In genomic region chr12:28032811-28033537, GRCh38 we compare ENCODE assay signal across 18 cellular contexts.
DNase-seq lines count a peak whose midpoint lies in the region; FAIRE-seq and TF ChIP-seq lines count a peak whose summit lies in the region.
"Had no signal": no experiment of that assay in that cellular context is flagged by ENCODE, and none has a peak within 500 bp of the region (broad histone marks: within the 10 kb centered on the region; RNA-seq: fewer than 3 reads in every experiment).

No MANE protein-coding gene starts in this region.

- dilution Hi-C loops in keratinocyte (cut with MboI; ENCODE audit: extremely low pct_ligation_motif_present, low sequenced_read_pairs), result no loop called here

- H3K9me2 ChIP-seq in PC-9 (ENCODE audit: insufficient read depth), result no peaks in the 10 kb centered on the region

- no TSS peak for BruUV-seq in PC-9 (replicated peaks; lab: Mats Ljungman, UMichigan)
- BruUV-seq in MCF 10A (replicated peaks; lab: Mats Ljungman, UMichigan), result TSS peak; percentile 74

- H3K9me3 Mint-ChIP-seq in MCF 10A (ENCODE audit: unreplicated experiment), result no peaks in the 10 kb centered on the region
- H3K9me3 Mint-ChIP-seq: activated CD4-positive, alpha-beta memory T cell treated with anti-CD3 and anti-CD28 coated beads for 36 hours; activated naive CD8-positive, alpha-beta T cell treated with anti-CD3 and anti-CD28 coated beads for 36 hours; activated T-cell treated with anti-CD3 and anti-CD28 coated beads, Interleukin-2, amount 50 U/mL, for 4 hours had no signal

- CTCF ChIA-PET in PC-9 (lab: Charles Lee) (interaction anchor here (0.6 kb wide), 1 partner anchor 138 kb away, joined by 3 read pairs; no protein-coding TSS in a partner anchor), MCF 10A (lab: Yijun Ruan, JAX) (no interaction called here)

- peak overlapping the region; percentile 58 for H3K27ac Mint-ChIP-seq in MCF 10A (ENCODE audit: low read depth, unreplicated experiment)
- H3K27ac Mint-ChIP-seq: activated CD4-positive, alpha-beta memory T cell treated with anti-CD3 and anti-CD28 coated beads for 36 hours; activated naive CD8-positive, alpha-beta T cell treated with anti-CD3 and anti-CD28 coated beads for 36 hours had no signal

- H3K4me1 Mint-ChIP-seq in MCF 10A (ENCODE audit: insufficient read depth, unreplicated experiment), result peaks cover 18% of the 10 kb centered on the region
- H3K4me1 Mint-ChIP-seq: activated naive CD8-positive, alpha-beta T cell treated with anti-CD3 and anti-CD28 coated beads for 36 hours had no signal

- intact Hi-C loops in PC-9 (cut with micrococcal nuclease; ENCODE audit: unreplicated experiment), result no loop called here
- intact Hi-C loops in MCF 10A (cut with micrococcal nuclease), result no loop called here

- no peak overlapping the region for H3K4me3 ChIP-seq in PC-9
- peak overlapping the region in 1 of 3 experiments; percentile 23 for H3K4me3 ChIP-seq in keratinocyte (ENCODE audit: control insufficient read depth in 2 of 3, extremely low read depth in 1 of 3, insufficient read depth in 2 of 3, low read depth in 1 of 3, low read length in 3 of 3)
- H3K4me3 ChIP-seq: gastroesophageal sphincter had no signal

- FAIRE-seq in keratinocyte (lab: Jason Lieb, UNC), result peak; percentile 99
- FAIRE-seq: GM12891, TTC549 had no signal

- H3K4me3 Mint-ChIP-seq in MCF 10A (ENCODE audit: unreplicated experiment), result no peak overlapping the region
- H3K4me3 Mint-ChIP-seq: activated CD4-positive, alpha-beta memory T cell treated with anti-CD3 and anti-CD28 coated beads for 36 hours; activated naive CD8-positive, alpha-beta T cell treated with anti-CD3 and anti-CD28 coated beads for 36 hours; activated T-cell treated with anti-CD3 and anti-CD28 coated beads, Interleukin-2, amount 50 U/mL, for 4 hours had no signal

- H4K20me1 ChIP-seq in PC-9 (ENCODE audit: insufficient read depth), result no peaks in the 10 kb centered on the region
- no peaks in the 10 kb centered on the region for H4K20me1 ChIP-seq in keratinocyte (ENCODE audit: control insufficient read depth, extremely low read depth, insufficient read depth, low read length)

- no peak for TF ChIP-seq CTCF in PC-9 (conservative IDR thresholded peaks at IDR 0.05)
- TF ChIP-seq CTCF in MCF 10A (IDR thresholded peaks at IDR 0.05; ENCODE audit: unreplicated experiment), result no peak
- TF ChIP-seq CTCF in keratinocyte (optimal IDR thresholded peaks at IDR 0.05 in 1 of 3, IDR thresholded peaks at IDR 0.05 in 1 of 3, conservative IDR thresholded peaks at IDR 0.05 in 1 of 3; ENCODE audit: extremely low read depth in 1 of 3, insufficient read depth in 2 of 3, low read length in 3 of 3), result no peak

- in situ Hi-C loops in Caki2 (cut with HindIII; ENCODE audit: low pct_unique_long_range_greater_than_20kb, low sequenced_read_pairs), result no loop called here

- H3K27ac ChIP-seq in PC-9, result peak overlapping the region; percentile 35
- peak overlapping the region; percentile 100 for H3K27ac ChIP-seq in keratinocyte (ENCODE audit: control insufficient read depth, insufficient read depth, low read length)
- H3K27ac ChIP-seq: gastroesophageal sphincter, HL-60 had no signal

- no peaks in the 10 kb centered on the region for H3K27me3 ChIP-seq in PC-9 (ENCODE audit: insufficient read depth, low read depth)
- H3K27me3 ChIP-seq in keratinocyte (ENCODE audit: control insufficient read depth, extremely low read depth, insufficient read depth, low read length), result no peaks in the 10 kb centered on the region
- H3K27me3 ChIP-seq: gastroesophageal sphincter had no signal

- H3K79me2 ChIP-seq in PC-9 (ENCODE audit: low read depth), result no peaks in the 10 kb centered on the region
- H3K79me2 ChIP-seq in keratinocyte (ENCODE audit: control insufficient read depth, insufficient read depth, low read length), result no peaks in the 10 kb centered on the region

- H2AFZ ChIP-seq in PC-9 (no peak overlapping the region), keratinocyte (ENCODE audit: control insufficient read depth, low read length) (no peak overlapping the region)

- H3K4me2 ChIP-seq in PC-9 (no peak overlapping the region), keratinocyte (ENCODE audit: control insufficient read depth, extremely low read depth, insufficient read depth, low read depth, low read length) (peak overlapping the region; percentile 79)

- H3K9me1 ChIP-seq in keratinocyte (ENCODE audit: control insufficient read depth, extremely low read depth, insufficient read depth, low read length), result no peaks in the 10 kb centered on the region

- H3K36me3 Mint-ChIP-seq in MCF 10A (ENCODE audit: insufficient read depth, unreplicated experiment), result no peaks in the 10 kb centered on the region
- H3K36me3 Mint-ChIP-seq: activated CD4-positive, alpha-beta memory T cell treated with anti-CD3 and anti-CD28 coated beads for 36 hours; activated naive CD8-positive, alpha-beta T cell treated with anti-CD3 and anti-CD28 coated beads for 36 hours had no signal

- POLR2A ChIA-PET in PC-9 (lab: Charles Lee; ENCODE audit: unreplicated experiment), result interaction anchor here (0.6 kb wide), 1 partner anchor 145 kb away, joined by 3 read pairs; no protein-coding TSS in a partner anchor
- POLR2A ChIA-PET in MCF 10A (lab: Yijun Ruan, JAX), result interaction anchor here (0.6 to 2.2 kb wide), 5 partner anchors 9 to 158 kb away, joined by 3 to 13 read pairs (median 4); partner anchors contain the start of gene CCDC91

- peaks cover 7% of the 10 kb centered on the region; the same call in 1 of the 2 replicates for H3F3A ChIP-seq in PC-9 (ENCODE audit: insufficient read depth, low read depth)

- H3K9me3 ChIP-seq in PC-9 (ENCODE audit: insufficient read depth, low read depth) (no peaks in the 10 kb centered on the region), keratinocyte (ENCODE audit: control insufficient read depth, low read depth, low read length) (no peaks in the 10 kb centered on the region)
- H3K9me3 ChIP-seq: gastroesophageal sphincter had no signal

- H3K36me3 ChIP-seq in PC-9 (ENCODE audit: low read depth) (no peaks in the 10 kb centered on the region), keratinocyte (ENCODE audit: control insufficient read depth in 2 of 2, extremely low read depth in 1 of 2, insufficient read depth in 2 of 2, low read length in 2 of 2) (no peaks in the 10 kb centered on the region)
- H3K36me3 ChIP-seq: gastroesophageal sphincter had no signal

- DNase-seq in Caki2 (ENCODE audit: low read depth) (peak; percentile 37), PC-9 (peak in 1 of 2 experiments; percentile 48), MCF 10A (ENCODE audit: unreplicated experiment) (peak; percentile 48), keratinocyte (ENCODE audit: low read depth, low spot score) (peak; percentile 94), middle frontal gyrus (ENCODE audit: extremely low spot score, low spot score) (no peak), SIG-M5 (lab: John Stamatoyannopoulos, UW) (no peak)
- no peak for DNase-seq in activated CD4-positive, CD25-positive, alpha-beta regulatory T cell (lab: John Stamatoyannopoulos, UW)
- no peak for DNase-seq in activated naive CD4-positive, alpha-beta T cell treated with anti-CD3 and anti-CD28 coated beads, Interleukin-2, amount 50 U/mL, for 16 hours
- DNase-seq: activated CD4-positive, alpha-beta memory T cell treated with anti-CD3 and anti-CD28 coated beads for 36 hours; activated naive CD8-positive, alpha-beta T cell treated with anti-CD3 and anti-CD28 coated beads for 36 hours; activated T-cell treated with anti-CD3 and anti-CD28 coated beads, Interleukin-2, amount 50 U/mL, for 4 hours; effector CD4-positive, alpha-beta T cell; GOT3; Karpas-422 had no signal

- H3K27me3 Mint-ChIP-seq in MCF 10A (ENCODE audit: insufficient read depth, unreplicated experiment), result no peaks in the 10 kb centered on the region
- H3K27me3 Mint-ChIP-seq: activated CD4-positive, alpha-beta memory T cell treated with anti-CD3 and anti-CD28 coated beads for 36 hours; activated naive CD8-positive, alpha-beta T cell treated with anti-CD3 and anti-CD28 coated beads for 36 hours had no signal

- H3K4me1 ChIP-seq in PC-9 (replicated peaks; ENCODE audit: insufficient read depth), result peaks cover 39% of the 10 kb centered on the region
- H3K4me1 ChIP-seq in keratinocyte (ENCODE audit: control insufficient read depth, extremely low read depth, insufficient read depth, low read length), result peaks cover 43% of the 10 kb centered on the region
- H3K4me1 ChIP-seq: gastroesophageal sphincter had no signal

- H3K9ac ChIP-seq in keratinocyte (ENCODE audit: control insufficient read depth, extremely low read depth, insufficient read depth, low read length), result peak overlapping the region; percentile 83

Comparison
In these comparisons a context has a peak if more than half of its experiments do, and no peak if none do; other contexts are left out.
1. DNase-seq: peak in Caki2 (single experiment), MCF 10A (single experiment) and keratinocyte (single experiment); none in middle frontal gyrus (single experiment), activated CD4-positive, CD25-positive, alpha-beta regulatory T cell (0 of 4), activated naive CD4-positive, alpha-beta T cell treated with anti-CD3 and anti-CD28 coated beads, Interleukin-2, amount 50 U/mL, for 16 hours (single experiment) and SIG-M5 (single experiment).